ENCODE assay signal across 8 cellular contexts in the genomic region with DNA sequence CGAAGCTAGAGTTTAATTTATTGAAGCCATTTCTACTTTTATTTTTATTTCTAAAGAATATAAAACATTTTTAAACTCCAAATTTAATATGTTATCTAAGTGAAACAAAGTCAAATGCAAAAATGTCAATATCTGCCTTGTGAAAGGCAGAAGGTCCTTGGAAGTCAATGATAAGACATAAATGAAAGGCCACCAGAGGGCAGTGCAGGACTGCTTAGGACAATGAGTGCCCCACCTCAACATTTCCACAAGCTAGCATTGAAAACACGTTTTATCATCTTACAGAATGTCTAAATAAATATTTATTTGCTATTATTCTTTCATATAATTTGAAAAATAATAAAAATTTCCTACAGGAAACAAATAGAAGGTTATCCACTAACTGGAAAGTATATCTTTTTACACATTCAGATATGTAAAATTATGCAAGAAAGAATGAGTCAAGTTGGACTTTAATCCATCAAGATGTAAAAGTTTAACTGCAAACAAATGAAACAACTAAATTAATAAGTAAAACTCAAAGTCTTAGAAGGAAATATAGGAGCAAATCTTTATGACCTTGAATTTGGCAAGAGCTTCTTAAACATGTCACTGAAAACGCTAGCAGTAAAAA.
DNase-seq lines count a peak whose midpoint lies in the region; ATAC-seq, FAIRE-seq and TF ChIP-seq lines count a peak whose summit lies in the region.

No MANE protein-coding gene starts in this region.

- no peaks in the 10 kb centered on the region for H3F3A ChIP-seq in OCI-LY1 (ENCODE audit: insufficient read depth, low read length)

- H3K9me2 ChIP-seq in OCI-LY1 (ENCODE audit: low read depth, low read length), result no peaks in the 10 kb centered on the region

- no peak overlapping the region for H3K4me3 Mint-ChIP-seq in glutamatergic neuron (ENCODE audit: unreplicated experiment)

- no peaks in the 10 kb centered on the region for H4K20me1 ChIP-seq in OCI-LY1 (ENCODE audit: insufficient read depth, low read length)

- no peaks in the 10 kb centered on the region for H3K36me3 ChIP-seq in OCI-LY1 (ENCODE audit: insufficient read depth, low read length)

- H3K79me2 ChIP-seq in OCI-LY1 (ENCODE audit: insufficient read depth, low read length), result no peaks in the 10 kb centered on the region

- peak; percentile 63 for DNase-seq in HTR-8/SVneo (ENCODE audit: insufficient read length, low spot score)
- peak; percentile 38 for DNase-seq in activated naive CD4-positive, alpha-beta T cell treated with anti-CD3 and anti-CD28 coated beads, Interleukin-2, amount 50 U/mL, for 16 hours
- peak; percentile 71 for DNase-seq in glutamatergic neuron
- DNase-seq in putamen (ENCODE audit: low spot score), result peak; percentile 63

- no peaks in the 10 kb centered on the region for H3K36me3 Mint-ChIP-seq in glutamatergic neuron (ENCODE audit: unreplicated experiment)

- ATAC-seq in GM18873 (IDR thresholded peaks at IDR 0.05; ENCODE audit: low FRiP score, unreplicated experiment) (peak; percentile 45), HG03196 (IDR thresholded peaks at IDR 0.05; ENCODE audit: unreplicated experiment) (no peak)

- H3K9me3 ChIP-seq in OCI-LY1 (ENCODE audit: low read length), result no peaks in the 10 kb centered on the region

- H3K27me3 Mint-ChIP-seq in glutamatergic neuron (ENCODE audit: unreplicated experiment), result no peaks in the 10 kb centered on the region

- TF ChIP-seq CTCF in C4-2B (conservative IDR thresholded peaks at IDR 0.05) (peak; percentile 92), OCI-LY1 (IDR thresholded peaks at IDR 0.05; ENCODE audit: low read length) (peak; percentile 52), glutamatergic neuron (IDR thresholded peaks at IDR 0.05; ENCODE audit: partially characterized antibody, unreplicated experiment) (peak; percentile 79)

- no peak overlapping the region for H3K9ac ChIP-seq in OCI-LY1 (ENCODE audit: low read length)

- no peak overlapping the region for H3K27ac ChIP-seq in C4-2B
- no peak overlapping the region for H3K27ac ChIP-seq in OCI-LY1 (ENCODE audit: low read depth, low read length, poor library complexity, severe bottlenecking)

- no peaks in the 10 kb centered on the region for H3K27me3 ChIP-seq in OCI-LY1 (ENCODE audit: insufficient read depth, low read length)

- H3K4me3 ChIP-seq in OCI-LY1 (ENCODE audit: low read depth, low read length, poor library complexity, severe bottlenecking), result no peak overlapping the region

- no peaks in the 10 kb centered on the region for H3K4me1 ChIP-seq in OCI-LY1 (ENCODE audit: insufficient read depth, low read length, severe bottlenecking)

- H3K9me3 Mint-ChIP-seq in glutamatergic neuron (ENCODE audit: unreplicated experiment), result no peaks in the 10 kb centered on the region

- no peak overlapping the region for H3K27ac Mint-ChIP-seq in glutamatergic neuron (ENCODE audit: unreplicated experiment)

- H3K4me1 Mint-ChIP-seq in glutamatergic neuron (ENCODE audit: low read depth, unreplicated experiment), result no peaks in the 10 kb centered on the region

- H2AFZ ChIP-seq in OCI-LY1 (ENCODE audit: low read length), result no peak overlapping the region

- no peak for FAIRE-seq in HTR-8/SVneo (lab: Jason Lieb, UNC)

- H3K4me2 ChIP-seq in OCI-LY1 (ENCODE audit: low read length), result no peak overlapping the region
